2 cellular contexts compared by ENCODE assay signal in the genomic region with DNA sequence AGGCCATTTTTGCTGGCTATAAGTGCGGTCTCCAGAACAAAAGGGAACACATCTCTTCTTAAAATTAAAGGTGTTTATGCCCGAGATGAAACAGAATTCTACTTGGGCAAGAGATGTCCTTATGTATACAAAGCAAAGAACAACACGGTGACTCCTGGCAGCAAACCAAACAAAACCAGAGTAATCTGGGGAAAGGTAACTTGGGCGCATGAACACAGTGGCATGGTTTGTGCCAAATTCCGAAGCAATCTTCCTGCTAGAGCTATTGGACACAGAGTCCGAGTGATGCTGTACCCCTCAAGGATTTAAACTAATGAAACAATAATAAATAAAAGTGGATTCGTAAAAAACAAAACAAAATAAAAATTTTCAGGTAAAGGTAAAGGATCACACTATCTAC.
TF ChIP-seq lines count a peak whose summit lies in the region.

No MANE protein-coding gene starts in this region.

TF ChIP-seq in liver, 16 proteins besides CTCF, POLR2A, EP300 and RAD21 (continued from another document):
- TF ChIP-seq FOXA1 (IDR thresholded peaks at IDR 0.05) (peak; percentile 35), EGR1 (IDR thresholded peaks at IDR 0.05; ENCODE audit: low read depth in 2 of 2) (no peak), RXRA (IDR thresholded peaks at IDR 0.05) (peak; percentile 67 to 68), SP1 (IDR thresholded peaks at IDR 0.05) (peak; percentile 37), TAF1 (conservative IDR thresholded peaks at IDR 0.05) (no peak), JUND (IDR thresholded peaks at IDR 0.05) (peak in 1 of 2 donors; percentile 26), HNF4A (conservative IDR thresholded peaks at IDR 0.05) (peak; percentile 61 to 64), GABPA (IDR thresholded peaks at IDR 0.05 in 1 of 2, conservative IDR thresholded peaks at IDR 0.05 in 1 of 2) (no peak), HNF4G (IDR thresholded peaks at IDR 0.05) (no peak), YY1 (IDR thresholded peaks at IDR 0.05) (peak; percentile 39), NR2F2 (IDR thresholded peaks at IDR 0.05) (no peak)
- TF ChIP-seq, protein P1, sequence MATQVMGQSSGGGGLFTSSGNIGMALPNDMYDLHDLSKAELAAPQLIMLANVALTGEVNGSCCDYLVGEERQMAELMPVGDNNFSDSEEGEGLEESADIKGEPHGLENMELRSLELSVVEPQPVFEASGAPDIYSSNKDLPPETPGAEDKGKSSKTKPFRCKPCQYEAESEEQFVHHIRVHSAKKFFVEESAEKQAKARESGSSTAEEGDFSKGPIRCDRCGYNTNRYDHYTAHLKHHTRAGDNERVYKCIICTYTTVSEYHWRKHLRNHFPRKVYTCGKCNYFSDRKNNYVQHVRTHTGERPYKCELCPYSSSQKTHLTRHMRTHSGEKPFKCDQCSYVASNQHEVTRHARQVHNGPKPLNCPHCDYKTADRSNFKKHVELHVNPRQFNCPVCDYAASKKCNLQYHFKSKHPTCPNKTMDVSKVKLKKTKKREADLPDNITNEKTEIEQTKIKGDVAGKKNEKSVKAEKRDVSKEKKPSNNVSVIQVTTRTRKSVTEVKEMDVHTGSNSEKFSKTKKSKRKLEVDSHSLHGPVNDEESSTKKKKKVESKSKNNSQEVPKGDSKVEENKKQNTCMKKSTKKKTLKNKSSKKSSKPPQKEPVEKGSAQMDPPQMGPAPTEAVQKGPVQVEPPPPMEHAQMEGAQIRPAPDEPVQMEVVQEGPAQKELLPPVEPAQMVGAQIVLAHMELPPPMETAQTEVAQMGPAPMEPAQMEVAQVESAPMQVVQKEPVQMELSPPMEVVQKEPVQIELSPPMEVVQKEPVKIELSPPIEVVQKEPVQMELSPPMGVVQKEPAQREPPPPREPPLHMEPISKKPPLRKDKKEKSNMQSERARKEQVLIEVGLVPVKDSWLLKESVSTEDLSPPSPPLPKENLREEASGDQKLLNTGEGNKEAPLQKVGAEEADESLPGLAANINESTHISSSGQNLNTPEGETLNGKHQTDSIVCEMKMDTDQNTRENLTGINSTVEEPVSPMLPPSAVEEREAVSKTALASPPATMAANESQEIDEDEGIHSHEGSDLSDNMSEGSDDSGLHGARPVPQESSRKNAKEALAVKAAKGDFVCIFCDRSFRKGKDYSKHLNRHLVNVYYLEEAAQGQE (IDR thresholded peaks at IDR 0.05) = no peak
- TF ChIP-seq, protein P2, sequence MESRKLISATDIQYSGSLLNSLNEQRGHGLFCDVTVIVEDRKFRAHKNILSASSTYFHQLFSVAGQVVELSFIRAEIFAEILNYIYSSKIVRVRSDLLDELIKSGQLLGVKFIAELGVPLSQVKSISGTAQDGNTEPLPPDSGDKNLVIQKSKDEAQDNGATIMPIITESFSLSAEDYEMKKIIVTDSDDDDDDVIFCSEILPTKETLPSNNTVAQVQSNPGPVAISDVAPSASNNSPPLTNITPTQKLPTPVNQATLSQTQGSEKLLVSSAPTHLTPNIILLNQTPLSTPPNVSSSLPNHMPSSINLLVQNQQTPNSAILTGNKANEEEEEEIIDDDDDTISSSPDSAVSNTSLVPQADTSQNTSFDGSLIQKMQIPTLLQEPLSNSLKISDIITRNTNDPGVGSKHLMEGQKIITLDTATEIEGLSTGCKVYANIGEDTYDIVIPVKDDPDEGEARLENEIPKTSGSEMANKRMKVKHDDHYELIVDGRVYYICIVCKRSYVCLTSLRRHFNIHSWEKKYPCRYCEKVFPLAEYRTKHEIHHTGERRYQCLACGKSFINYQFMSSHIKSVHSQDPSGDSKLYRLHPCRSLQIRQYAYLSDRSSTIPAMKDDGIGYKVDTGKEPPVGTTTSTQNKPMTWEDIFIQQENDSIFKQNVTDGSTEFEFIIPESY (IDR thresholded peaks at IDR 0.05) = no peak
- TF ChIP-seq, protein P3, sequence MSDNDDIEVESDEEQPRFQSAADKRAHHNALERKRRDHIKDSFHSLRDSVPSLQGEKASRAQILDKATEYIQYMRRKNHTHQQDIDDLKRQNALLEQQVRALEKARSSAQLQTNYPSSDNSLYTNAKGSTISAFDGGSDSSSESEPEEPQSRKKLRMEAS (IDR thresholded peaks at IDR 0.05) = no peak

TF ChIP-seq in HepG2, 621 proteins besides CTCF, POLR2A, EP300 and RAD21 (continued from another document):
- TF ChIP-seq ZNF441 (CRISPR knock-in tag; IDR thresholded peaks at IDR 0.05; ENCODE audit: borderline replicate concordance) (no peak), RNF2 (conservative IDR thresholded peaks at IDR 0.05; ENCODE audit: low read depth) (no peak), EHMT2 (IDR thresholded peaks at IDR 0.05; ENCODE audit: borderline replicate concordance, low read depth, low read length) (no peak), HCFC1 (IDR thresholded peaks at IDR 0.05; ENCODE audit: low read depth, low read length) (no peak), EEA1 (CRISPR knock-in tag; IDR thresholded peaks at IDR 0.05; ENCODE audit: borderline replicate concordance) (no peak), ARNTL (CRISPR knock-in tag; IDR thresholded peaks at IDR 0.05) (no peak), ZNF17 (CRISPR knock-in tag; IDR thresholded peaks at IDR 0.05) (no peak), FLYWCH1 (CRISPR knock-in tag; IDR thresholded peaks at IDR 0.05) (no peak), NPAS2 (CRISPR knock-in tag; IDR thresholded peaks at IDR 0.05; ENCODE audit: borderline replicate concordance) (no peak)
- TF ChIP-seq, protein P4, sequence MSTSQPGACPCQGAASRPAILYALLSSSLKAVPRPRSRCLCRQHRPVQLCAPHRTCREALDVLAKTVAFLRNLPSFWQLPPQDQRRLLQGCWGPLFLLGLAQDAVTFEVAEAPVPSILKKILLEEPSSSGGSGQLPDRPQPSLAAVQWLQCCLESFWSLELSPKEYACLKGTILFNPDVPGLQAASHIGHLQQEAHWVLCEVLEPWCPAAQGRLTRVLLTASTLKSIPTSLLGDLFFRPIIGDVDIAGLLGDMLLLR (CRISPR knock-in tag; IDR thresholded peaks at IDR 0.05) = no peak
- TF ChIP-seq, protein P5, sequence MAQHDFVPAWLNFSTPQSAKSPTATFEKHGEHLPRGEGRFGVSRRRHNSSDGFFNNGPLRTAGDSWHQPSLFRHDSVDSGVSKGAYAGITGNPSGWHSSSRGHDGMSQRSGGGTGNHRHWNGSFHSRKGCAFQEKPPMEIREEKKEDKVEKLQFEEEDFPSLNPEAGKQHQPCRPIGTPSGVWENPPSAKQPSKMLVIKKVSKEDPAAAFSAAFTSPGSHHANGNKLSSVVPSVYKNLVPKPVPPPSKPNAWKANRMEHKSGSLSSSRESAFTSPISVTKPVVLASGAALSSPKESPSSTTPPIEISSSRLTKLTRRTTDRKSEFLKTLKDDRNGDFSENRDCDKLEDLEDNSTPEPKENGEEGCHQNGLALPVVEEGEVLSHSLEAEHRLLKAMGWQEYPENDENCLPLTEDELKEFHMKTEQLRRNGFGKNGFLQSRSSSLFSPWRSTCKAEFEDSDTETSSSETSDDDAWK (CRISPR knock-in tag; IDR thresholded peaks at IDR 0.05) = no peak
